Comparison of ENCODE assay signal across 34 cellular contexts in genomic region chr11:116716617-116717016, GRCh38.
"Had no signal": no experiment of that assay in that cellular context is flagged by ENCODE, and none has a peak within 500 bp of the region (broad histone marks: within the 10 kb centered on the region; RNA-seq: fewer than 3 reads in every experiment).

No MANE protein-coding gene starts in this region.

- H3K36me3 ChIP-seq: adrenal gland, breast epithelium, SJSA1 had no signal

- H3K4me3 Mint-ChIP-seq: activated B cell treated with CpG ODN at 0.5 μM for 24 hours; activated CD4-positive, alpha-beta memory T cell treated with anti-CD3 and anti-CD28 coated beads for 36 hours; activated naive CD4-positive, alpha-beta T cell treated with anti-CD3 and anti-CD28 coated beads for 36 hours; activated T-cell treated with anti-CD3 and anti-CD28 coated beads, Interleukin-2, amount 50 U/mL, for 4 hours; activated T-helper 1 cell treated with anti-CD3 and anti-CD28 coated beads, Interleukin-12 subunit alpha, Interleukin-12 subunit beta, Interleukin-2, Interleukin-4 antibody, amounts not matched to agents 30 ng/mL and 10 ng/mL and 1 ng/mL, durations not matched to agents 14 hours and 24 hours and 36 hours had no signal

- ATAC-seq: activated naive CD4-positive, alpha-beta T cell treated with anti-CD3 and anti-CD28 coated beads, Interleukin-2, amount 50 U/mL, for 72 hours; activated T-cell treated with anti-CD3 and anti-CD28 coated beads, Interleukin-2, amount 50 U/mL, for 4 hours; body of pancreas; Panc1 had no signal

- H3K27me3 Mint-ChIP-seq: activated B cell treated with CpG ODN at 0.5 μM for 24 hours had no signal

- H3K27me3 ChIP-seq: adrenal gland, body of pancreas, breast epithelium, SJSA1 had no signal

- H3K9me3 ChIP-seq: adrenal gland, body of pancreas, breast epithelium, SJSA1, SK-N-SH had no signal

- H3K27ac Mint-ChIP-seq: activated B cell treated with CpG ODN at 0.5 μM for 24 hours; activated CD4-positive, alpha-beta memory T cell treated with anti-CD3 and anti-CD28 coated beads for 36 hours; activated naive CD4-positive, alpha-beta T cell treated with anti-CD3 and anti-CD28 coated beads for 36 hours; activated naive CD4-positive, alpha-beta T cell treated with anti-CD3 and anti-CD28 coated beads, Interleukin-2, amount 50 U/mL, for 72 hours; activated T-helper 1 cell treated with anti-CD3 and anti-CD28 coated beads, Interleukin-12 subunit alpha, Interleukin-12 subunit beta, Interleukin-2, Interleukin-4 antibody, amounts not matched to agents 30 ng/mL and 10 ng/mL and 1 ng/mL, durations not matched to agents 14 hours and 24 hours and 36 hours had no signal

- H3K36me3 Mint-ChIP-seq: activated CD4-positive, alpha-beta memory T cell treated with anti-CD3 and anti-CD28 coated beads for 36 hours; activated naive CD4-positive, alpha-beta T cell treated with anti-CD3 and anti-CD28 coated beads, Interleukin-2, amount 50 U/mL, for 72 hours had no signal

- DNase-seq: activated B cell treated with CpG ODN at 0.5 μM for 24 hours; activated CD4-positive, alpha-beta memory T cell treated with anti-CD3 and anti-CD28 coated beads for 36 hours; activated CD4-positive, alpha-beta T cell treated with anti-CD3 and anti-CD28 coated beads for 4 hours; activated CD4-positive, alpha-beta T cell treated with anti-CD3 and anti-CD28 coated beads, Interleukin-2, amount 50 U/mL, for 1 hour; activated CD4-positive, CD25-positive, alpha-beta regulatory T cell treated with anti-CD3 and anti-CD28 coated beads, Interleukin-2, amount 50 U/mL, for 72 hours; activated CD8-positive, alpha-beta memory T cell treated with anti-CD3 and anti-CD28 coated beads, Interleukin-2, amount 50 U/mL, for 4 hours; activated gamma-delta T cell treated with Interleukin-2 at 50 U/mL for 16 hours; activated naive CD4-positive, alpha-beta T cell treated with anti-CD3 and anti-CD28 coated beads for 36 hours; activated T-cell treated with anti-CD3 and anti-CD28 coated beads for 4 hours; activated T-cell treated with anti-CD3 and anti-CD28 coated beads, Interleukin-2, amount 50 U/mL, for 4 hours; adrenal gland; body of pancreas; Karpas-422; KBM-7; NCI-H1048; NCI-H1105 treated with DMSO at 0.1 percent for 48 hours; NCI-H1436; NCI-H1694; NCI-H1930; NCI-H2081 treated with DMSO at 0.1 percent for 48 hours; NCI-H345; NCI-H524 treated with DMSO at 0.1 percent for 48 hours; RPMI8226; SHP77 treated with DMSO at 0.1 percent for 48 hours; SK-N-SH; T-helper 1 cell; T-helper 2 cell; T-helper 9 cell had no signal

- H3K4me1 ChIP-seq: adrenal gland, body of pancreas, breast epithelium, SJSA1 had no signal

- H3K9ac ChIP-seq: SK-N-SH had no signal

- H3K9me3 Mint-ChIP-seq: activated B cell treated with CpG ODN at 0.5 μM for 24 hours; activated CD4-positive, alpha-beta memory T cell treated with anti-CD3 and anti-CD28 coated beads for 36 hours; activated naive CD4-positive, alpha-beta T cell treated with anti-CD3 and anti-CD28 coated beads for 36 hours; activated naive CD4-positive, alpha-beta T cell treated with anti-CD3 and anti-CD28 coated beads, Interleukin-2, amount 50 U/mL, for 72 hours; activated T-cell treated with anti-CD3 and anti-CD28 coated beads, Interleukin-2, amount 50 U/mL, for 4 hours; activated T-helper 1 cell treated with anti-CD3 and anti-CD28 coated beads, Interleukin-12 subunit alpha, Interleukin-12 subunit beta, Interleukin-2, Interleukin-4 antibody, amounts not matched to agents 30 ng/mL and 10 ng/mL and 1 ng/mL, durations not matched to agents 14 hours and 24 hours and 36 hours had no signal

- H3K4me3 ChIP-seq: adrenal gland, body of pancreas, breast epithelium, SJSA1 had no signal

- H3K27ac ChIP-seq: adrenal gland, body of pancreas, breast epithelium, SJSA1, VCaP had no signal

- H3K4me1 Mint-ChIP-seq: activated B cell treated with CpG ODN at 0.5 μM for 24 hours had no signal
